Comparison of ENCODE assay signal across 1 cellular context in the genomic region with DNA sequence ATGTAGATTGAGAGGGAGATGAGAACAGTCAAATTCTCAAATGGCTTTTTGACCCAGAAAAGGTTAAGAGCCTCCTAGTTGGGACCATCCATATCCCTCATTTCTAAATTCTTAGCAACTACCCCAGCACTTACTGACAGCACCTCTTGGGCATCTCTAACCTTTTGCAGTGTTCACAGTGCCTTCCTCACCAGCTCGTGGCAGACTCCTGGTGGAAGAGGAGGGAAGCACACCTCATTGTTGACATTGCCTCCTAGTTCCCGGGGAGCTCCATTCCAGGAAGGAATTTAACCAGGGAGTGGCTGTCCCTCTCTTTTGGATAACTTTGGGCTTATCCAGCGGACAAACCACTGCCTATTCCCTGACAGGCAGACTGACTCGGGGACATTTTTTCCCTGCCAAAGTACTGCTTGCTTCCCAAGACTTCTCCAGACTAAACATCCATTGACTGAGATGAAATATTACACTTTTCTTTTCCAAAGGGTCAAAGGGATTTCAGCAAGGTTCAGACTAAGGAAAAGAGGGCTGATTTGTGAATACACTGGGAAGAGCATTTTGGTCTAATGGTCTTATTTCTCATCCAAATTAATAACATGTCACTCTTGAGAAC.
TF ChIP-seq lines count a peak whose summit lies in the region.

No MANE protein-coding gene starts in this region.

TF ChIP-seq in HepG2, 621 proteins besides CTCF, POLR2A, EP300 and RAD21 (continued from another document and continues in another):
- TF ChIP-seq ATM (IDR thresholded peaks at IDR 0.05; ENCODE audit: borderline replicate concordance) (no peak), ATF3 (CRISPR knock-in tag; IDR thresholded peaks at IDR 0.05) (peak; percentile 21; the same call in 1 of the 2 replicates), MEF2D (CRISPR knock-in tag; IDR thresholded peaks at IDR 0.05) (0 out of 2 replicates have a peak, but pooled peaks have one; percentile 33), ZNF512B (CRISPR knock-in tag; IDR thresholded peaks at IDR 0.05; ENCODE audit: borderline replicate concordance) (peak; percentile 26; the same call in 1 of the 2 replicates), CHD2 (IDR thresholded peaks at IDR 0.05; ENCODE audit: low read depth, low read length) (0 out of 2 replicates have a peak, but pooled peaks have one; percentile 23), ATF2 (CRISPR knock-in tag; IDR thresholded peaks at IDR 0.05) (peak; percentile 75), ZNF792 (CRISPR knock-in tag; IDR thresholded peaks at IDR 0.05) (peak; percentile 66), KDM1A (CRISPR knock-in tag; IDR thresholded peaks at IDR 0.05) (0 out of 2 replicates have a peak, but pooled peaks have one; percentile 62), ZNF24 (IDR thresholded peaks at IDR 0.05) (0 out of 2 replicates have a peak, but pooled peaks have one; percentile 44), BCL6 (CRISPR knock-in tag; IDR thresholded peaks at IDR 0.05) (peak; percentile 54; the same call in 1 of the 2 replicates), ZKSCAN8 (CRISPR knock-in tag; IDR thresholded peaks at IDR 0.05; ENCODE audit: borderline replicate concordance) (peak; percentile 59; the same call in 1 of the 2 replicates), ZNF329 (CRISPR knock-in tag; IDR thresholded peaks at IDR 0.05; ENCODE audit: low read depth) (no peak), PAX8 (CRISPR knock-in tag; IDR thresholded peaks at IDR 0.05; ENCODE audit: borderline replicate concordance) (0 out of 2 replicates have a peak, but pooled peaks have one; percentile 47), ZBTB21 (CRISPR knock-in tag; IDR thresholded peaks at IDR 0.05) (no peak), ZNF615 (CRISPR knock-in tag; IDR thresholded peaks at IDR 0.05; ENCODE audit: borderline replicate concordance) (no peak), CREB1 (IDR thresholded peaks at IDR 0.05) (no peak), CREB1 (CRISPR knock-in tag; IDR thresholded peaks at IDR 0.05) (no peak), FOSL2 (CRISPR knock-in tag; IDR thresholded peaks at IDR 0.05) (peak; percentile 69), KAT8 (CRISPR knock-in tag; IDR thresholded peaks at IDR 0.05) (peak; percentile 66), ELF3 (CRISPR knock-in tag; IDR thresholded peaks at IDR 0.05) (peak; percentile 79), KMT2B (CRISPR knock-in tag; IDR thresholded peaks at IDR 0.05) (peak; percentile 53), ZBTB38 (CRISPR knock-in tag; IDR thresholded peaks at IDR 0.05) (no peak), RERE (CRISPR knock-in tag; IDR thresholded peaks at IDR 0.05; ENCODE audit: low read depth) (0 out of 2 replicates have a peak, but pooled peaks have one; percentile 23), RFXAP (CRISPR knock-in tag; IDR thresholded peaks at IDR 0.05; ENCODE audit: borderline replicate concordance) (no peak), TFAP4 (IDR thresholded peaks at IDR 0.05; ENCODE audit: borderline replicate concordance, low read depth) (peak; percentile 17; the same call in 1 of the 2 replicates), IKZF4 (CRISPR knock-in tag; IDR thresholded peaks at IDR 0.05; ENCODE audit: borderline replicate concordance, low read depth, not compliant biosample characterization) (peak; percentile 70)
- TF ChIP-seq, protein P1, sequence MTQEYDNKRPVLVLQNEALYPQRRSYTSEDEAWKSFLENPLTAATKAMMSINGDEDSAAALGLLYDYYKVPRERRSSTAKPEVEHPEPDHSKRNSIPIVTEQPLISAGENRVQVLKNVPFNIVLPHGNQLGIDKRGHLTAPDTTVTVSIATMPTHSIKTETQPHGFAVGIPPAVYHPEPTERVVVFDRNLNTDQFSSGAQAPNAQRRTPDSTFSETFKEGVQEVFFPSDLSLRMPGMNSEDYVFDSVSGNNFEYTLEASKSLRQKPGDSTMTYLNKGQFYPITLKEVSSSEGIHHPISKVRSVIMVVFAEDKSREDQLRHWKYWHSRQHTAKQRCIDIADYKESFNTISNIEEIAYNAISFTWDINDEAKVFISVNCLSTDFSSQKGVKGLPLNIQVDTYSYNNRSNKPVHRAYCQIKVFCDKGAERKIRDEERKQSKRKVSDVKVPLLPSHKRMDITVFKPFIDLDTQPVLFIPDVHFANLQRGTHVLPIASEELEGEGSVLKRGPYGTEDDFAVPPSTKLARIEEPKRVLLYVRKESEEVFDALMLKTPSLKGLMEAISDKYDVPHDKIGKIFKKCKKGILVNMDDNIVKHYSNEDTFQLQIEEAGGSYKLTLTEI (CRISPR knock-in tag; conservative IDR thresholded peaks at IDR 0.05) = no peak
- TF ChIP-seq, protein P2, sequence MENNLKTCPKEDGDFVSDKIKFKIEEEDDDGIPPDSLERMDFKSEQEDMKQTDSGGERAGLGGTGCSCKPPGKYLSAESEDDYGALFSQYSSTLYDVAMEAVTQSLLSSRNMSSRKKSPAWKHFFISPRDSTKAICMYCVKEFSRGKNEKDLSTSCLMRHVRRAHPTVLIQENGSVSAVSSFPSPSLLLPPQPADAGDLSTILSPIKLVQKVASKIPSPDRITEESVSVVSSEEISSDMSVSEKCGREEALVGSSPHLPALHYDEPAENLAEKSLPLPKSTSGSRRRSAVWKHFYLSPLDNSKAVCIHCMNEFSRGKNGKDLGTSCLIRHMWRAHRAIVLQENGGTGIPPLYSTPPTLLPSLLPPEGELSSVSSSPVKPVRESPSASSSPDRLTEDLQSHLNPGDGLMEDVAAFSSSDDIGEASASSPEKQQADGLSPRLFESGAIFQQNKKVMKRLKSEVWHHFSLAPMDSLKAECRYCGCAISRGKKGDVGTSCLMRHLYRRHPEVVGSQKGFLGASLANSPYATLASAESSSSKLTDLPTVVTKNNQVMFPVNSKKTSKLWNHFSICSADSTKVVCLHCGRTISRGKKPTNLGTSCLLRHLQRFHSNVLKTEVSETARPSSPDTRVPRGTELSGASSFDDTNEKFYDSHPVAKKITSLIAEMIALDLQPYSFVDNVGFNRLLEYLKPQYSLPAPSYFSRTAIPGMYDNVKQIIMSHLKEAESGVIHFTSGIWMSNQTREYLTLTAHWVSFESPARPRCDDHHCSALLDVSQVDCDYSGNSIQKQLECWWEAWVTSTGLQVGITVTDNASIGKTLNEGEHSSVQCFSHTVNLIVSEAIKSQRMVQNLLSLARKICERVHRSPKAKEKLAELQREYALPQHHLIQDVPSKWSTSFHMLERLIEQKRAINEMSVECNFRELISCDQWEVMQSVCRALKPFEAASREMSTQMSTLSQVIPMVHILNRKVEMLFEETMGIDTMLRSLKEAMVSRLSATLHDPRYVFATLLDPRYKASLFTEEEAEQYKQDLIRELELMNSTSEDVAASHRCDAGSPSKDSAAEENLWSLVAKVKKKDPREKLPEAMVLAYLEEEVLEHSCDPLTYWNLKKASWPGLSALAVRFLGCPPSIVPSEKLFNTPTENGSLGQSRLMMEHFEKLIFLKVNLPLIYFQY (CRISPR knock-in tag; IDR thresholded peaks at IDR 0.05; ENCODE audit: borderline replicate concordance) = 0 out of 2 replicates have a peak, but pooled peaks have one; percentile 35
- TF ChIP-seq, protein P3, sequence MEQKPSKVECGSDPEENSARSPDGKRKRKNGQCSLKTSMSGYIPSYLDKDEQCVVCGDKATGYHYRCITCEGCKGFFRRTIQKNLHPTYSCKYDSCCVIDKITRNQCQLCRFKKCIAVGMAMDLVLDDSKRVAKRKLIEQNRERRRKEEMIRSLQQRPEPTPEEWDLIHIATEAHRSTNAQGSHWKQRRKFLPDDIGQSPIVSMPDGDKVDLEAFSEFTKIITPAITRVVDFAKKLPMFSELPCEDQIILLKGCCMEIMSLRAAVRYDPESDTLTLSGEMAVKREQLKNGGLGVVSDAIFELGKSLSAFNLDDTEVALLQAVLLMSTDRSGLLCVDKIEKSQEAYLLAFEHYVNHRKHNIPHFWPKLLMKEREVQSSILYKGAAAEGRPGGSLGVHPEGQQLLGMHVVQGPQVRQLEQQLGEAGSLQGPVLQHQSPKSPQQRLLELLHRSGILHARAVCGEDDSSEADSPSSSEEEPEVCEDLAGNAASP (CRISPR knock-in tag; IDR thresholded peaks at IDR 0.05; ENCODE audit: borderline replicate concordance) = peak; percentile 77; the same call in 1 of the 2 replicates
